In the genomic region with DNA sequence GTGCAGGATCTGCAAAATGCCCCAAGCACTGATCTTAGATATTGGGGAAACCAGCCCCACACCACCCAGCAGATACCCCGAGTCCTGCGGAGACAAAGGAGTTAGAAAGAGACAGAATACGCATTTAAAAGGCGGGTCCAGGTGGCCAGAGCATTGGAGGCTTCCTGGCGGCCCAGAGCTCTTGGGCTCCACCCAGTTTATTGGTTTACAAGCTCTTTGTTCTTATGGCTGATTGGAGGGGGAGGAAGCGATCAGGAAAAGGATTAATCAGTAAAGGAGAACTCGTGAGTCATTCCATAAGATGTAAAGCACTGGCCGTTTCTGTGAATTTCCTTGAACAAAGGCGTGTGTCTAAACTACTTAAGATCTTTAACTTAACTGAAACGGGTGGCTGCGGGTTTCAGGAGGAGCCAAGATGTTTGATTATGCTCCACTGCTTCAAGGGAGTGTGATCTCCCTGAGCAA, we compare ENCODE assay signal across 8 cellular contexts.
DNase-seq lines count a peak whose midpoint lies in the region; ATAC-seq lines count a peak whose summit lies in the region.

No MANE protein-coding gene starts in this region.

- ATAC-seq in activated naive CD8-positive, alpha-beta T cell treated with anti-CD3 and anti-CD28 coated beads, Interleukin-2, amount 50 U/mL, for 24 hours = no peak
- ATAC-seq in stimulated activated memory B cell treated with anti-CD40 and anti-IgM and Interleukin-4, amounts not matched to agents 10 μg/mL and 1 μg/mL and 100 μg/mL, for 72 hours = no peak
- ATAC-seq in GM19035 (IDR thresholded peaks at IDR 0.05; ENCODE audit: unreplicated experiment) = no peak

- no peaks in the 10 kb centered on the region for H3K27me3 Mint-ChIP-seq in activated naive CD8-positive, alpha-beta T cell treated with anti-CD3 and anti-CD28 coated beads, Interleukin-2, amount 50 U/mL, for 24 hours
- H3K27me3 Mint-ChIP-seq in stimulated activated memory B cell treated with anti-CD40 and anti-IgM and Interleukin-4, amounts not matched to agents 10 μg/mL and 1 μg/mL and 100 μg/mL, for 72 hours = no peaks in the 10 kb centered on the region

- peak overlapping the region; percentile 92 for H3K4me3 Mint-ChIP-seq in activated naive CD8-positive, alpha-beta T cell treated with anti-CD3 and anti-CD28 coated beads, Interleukin-2, amount 50 U/mL, for 24 hours
- H3K4me3 Mint-ChIP-seq in stimulated activated memory B cell treated with anti-CD40 and anti-IgM and Interleukin-4, amounts not matched to agents 10 μg/mL and 1 μg/mL and 100 μg/mL, for 72 hours = peak overlapping the region; percentile 97

- peaks cover 10% of the 10 kb centered on the region for H3K9me3 Mint-ChIP-seq in activated naive CD8-positive, alpha-beta T cell treated with anti-CD3 and anti-CD28 coated beads, Interleukin-2, amount 50 U/mL, for 24 hours
- no peaks in the 10 kb centered on the region for H3K9me3 Mint-ChIP-seq in stimulated activated memory B cell treated with anti-CD40 and anti-IgM and Interleukin-4, amounts not matched to agents 10 μg/mL and 1 μg/mL and 100 μg/mL, for 72 hours

- peaks cover 19% of the 10 kb centered on the region for H3K4me1 Mint-ChIP-seq in activated naive CD8-positive, alpha-beta T cell treated with anti-CD3 and anti-CD28 coated beads, Interleukin-2, amount 50 U/mL, for 24 hours
- peaks cover 28% of the 10 kb centered on the region for H3K4me1 Mint-ChIP-seq in stimulated activated memory B cell treated with anti-CD40 and anti-IgM and Interleukin-4, amounts not matched to agents 10 μg/mL and 1 μg/mL and 100 μg/mL, for 72 hours

- DNase-seq in DMS79 (lab: John Stamatoyannopoulos, UW) = peak; percentile 30
- peak; percentile 78 for DNase-seq in LoVo (ENCODE audit: low spot score)
- peak; percentile 7 for DNase-seq in activated naive CD8-positive, alpha-beta T cell treated with anti-CD3 and anti-CD28 coated beads, Interleukin-2, amount 50 U/mL, for 24 hours
- peak; percentile 71 for DNase-seq in iris pigment epithelial cell (ENCODE audit: low read depth)
- no peak for DNase-seq in pons (ENCODE audit: low spot score)
- DNase-seq in cortex of kidney (lab: John Stamatoyannopoulos, UW) = no peak

- peaks cover 60% of the 10 kb centered on the region for H3K36me3 Mint-ChIP-seq in activated naive CD8-positive, alpha-beta T cell treated with anti-CD3 and anti-CD28 coated beads, Interleukin-2, amount 50 U/mL, for 24 hours (ENCODE audit: low read depth)
- peaks cover 35% of the 10 kb centered on the region for H3K36me3 Mint-ChIP-seq in stimulated activated memory B cell treated with anti-CD40 and anti-IgM and Interleukin-4, amounts not matched to agents 10 μg/mL and 1 μg/mL and 100 μg/mL, for 72 hours

- H3K27ac Mint-ChIP-seq in activated naive CD8-positive, alpha-beta T cell treated with anti-CD3 and anti-CD28 coated beads, Interleukin-2, amount 50 U/mL, for 24 hours = peak overlapping the region; percentile 89
- H3K27ac Mint-ChIP-seq in stimulated activated memory B cell treated with anti-CD40 and anti-IgM and Interleukin-4, amounts not matched to agents 10 μg/mL and 1 μg/mL and 100 μg/mL, for 72 hours = peak overlapping the region; percentile 97

Comparison
In these comparisons a context has a peak if more than half of its experiments do, and no peak if none do; other contexts are left out.
1. DNase-seq: peak in DMS79 (single experiment), LoVo (single experiment), activated naive CD8-positive, alpha-beta T cell treated with anti-CD3 and anti-CD28 coated beads, Interleukin-2, amount 50 U/mL, for 24 hours (single experiment) and iris pigment epithelial cell (single experiment); none in pons (single experiment) and cortex of kidney (single experiment).